ENCODE assay signal across 10 cellular contexts in the genomic region with DNA sequence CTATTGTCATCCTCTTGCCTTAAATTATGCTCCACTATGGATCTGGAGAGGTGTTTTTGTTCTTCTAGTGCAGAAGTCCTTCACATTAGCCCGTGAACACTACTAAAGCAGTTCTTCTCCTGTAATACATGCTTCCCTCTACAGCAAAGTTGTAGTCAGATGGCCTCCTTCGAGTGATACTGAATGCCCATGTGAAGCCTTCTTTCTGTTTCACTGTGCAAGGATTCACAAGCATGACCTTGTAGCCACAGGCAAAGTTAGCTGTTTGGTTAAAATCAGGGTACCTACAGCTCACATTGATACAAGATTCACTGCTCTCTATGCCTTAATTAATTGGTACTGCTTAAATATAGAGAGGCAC. TPM values are rescaled to one million over a fixed set of nuclear protein-coding genes. Genes with fewer than 3 reads are reported as not detected.
DNase-seq lines count a peak whose midpoint lies in the region; ATAC-seq, FAIRE-seq and TF ChIP-seq lines count a peak whose summit lies in the region.
"Had no signal": no experiment of that assay in that cellular context is flagged by ENCODE, and none has a peak within 500 bp of the region (broad histone marks: within the 10 kb centered on the region; RNA-seq: fewer than 3 reads in every experiment).

No MANE protein-coding gene starts in this region.

- H3K36me3 Mint-ChIP-seq in progenitor cell of endocrine pancreas (ENCODE audit: insufficient read depth): peaks cover 4% of the 10 kb centered on the region
- no peaks in the 10 kb centered on the region for H3K36me3 Mint-ChIP-seq in activated naive CD8-positive, alpha-beta T cell treated with anti-CD3 and anti-CD28 coated beads, Interleukin-2, amount 50 U/mL, for 24 hours (ENCODE audit: low read depth)

- H3K4me1 Mint-ChIP-seq in progenitor cell of endocrine pancreas (ENCODE audit: low read depth): peaks cover 30% of the 10 kb centered on the region
- peaks cover 2% of the 10 kb centered on the region for H3K4me1 Mint-ChIP-seq in activated naive CD8-positive, alpha-beta T cell treated with anti-CD3 and anti-CD28 coated beads, Interleukin-2, amount 50 U/mL, for 24 hours

- peaks cover 3% of the 10 kb centered on the region for H3K9me3 Mint-ChIP-seq in progenitor cell of endocrine pancreas (ENCODE audit: low read depth)
- no peaks in the 10 kb centered on the region for H3K9me3 Mint-ChIP-seq in activated naive CD8-positive, alpha-beta T cell treated with anti-CD3 and anti-CD28 coated beads, Interleukin-2, amount 50 U/mL, for 24 hours
- H3K9me3 Mint-ChIP-seq: activated naive CD8-positive, alpha-beta T cell treated with anti-CD3 and anti-CD28 coated beads, Interleukin-2, amount 10 ng/mL, durations not matched to agents 7 days and 5 days had no signal

- DNase-seq in small intestine (no peak), progenitor cell of endocrine pancreas (ENCODE audit: low spot score, unreplicated experiment) (no peak), AG20443 (ENCODE audit: low spot score) (no peak)
- DNase-seq in activated naive CD8-positive, alpha-beta T cell treated with anti-CD3 and anti-CD28 coated beads, Interleukin-2, amount 50 U/mL, for 24 hours: no peak
- DNase-seq: activated naive CD8-positive, alpha-beta T cell treated with anti-CD3 and anti-CD28 coated beads, Interleukin-2, amount 10 ng/mL, durations not matched to agents 7 days and 5 days; NCI-H82 had no signal

- ATAC-seq in GM19023 (IDR thresholded peaks at IDR 0.05; ENCODE audit: unreplicated experiment) (peak; percentile 67), GM21737 (IDR thresholded peaks at IDR 0.05; ENCODE audit: unreplicated experiment) (peak; percentile 58), HG03442 (IDR thresholded peaks at IDR 0.05; ENCODE audit: unreplicated experiment) (peak; percentile 66)
- no peak for ATAC-seq in activated naive CD8-positive, alpha-beta T cell treated with anti-CD3 and anti-CD28 coated beads, Interleukin-2, amount 50 U/mL, for 24 hours
- ATAC-seq: left lobe of liver had no signal

- no peak for TF ChIP-seq CTCF in progenitor cell of endocrine pancreas (IDR thresholded peaks at IDR 0.05; ENCODE audit: unreplicated experiment)

- FAIRE-seq in small intestine (lab: Jason Lieb, UNC): no peak

- no peak overlapping the region for H3K27ac Mint-ChIP-seq in progenitor cell of endocrine pancreas
- H3K27ac Mint-ChIP-seq in activated naive CD8-positive, alpha-beta T cell treated with anti-CD3 and anti-CD28 coated beads, Interleukin-2, amount 50 U/mL, for 24 hours: no peak overlapping the region
- H3K27ac Mint-ChIP-seq: activated naive CD8-positive, alpha-beta T cell treated with anti-CD3 and anti-CD28 coated beads, Interleukin-2, amount 10 ng/mL, durations not matched to agents 7 days and 5 days had no signal

- H3K27ac ChIP-seq in small intestine (ENCODE audit: low read depth in 1 of 2, low read length in 1 of 2): peak overlapping the region; percentile 0 to 52

- WGBS in small intestine, 3 donors: 14 to 46% (median 44%) methylated on average over 2 of the region's 2 CpGs

- peaks cover 12 to 20% of the 10 kb centered on the region in 2 donors for H3K4me1 ChIP-seq in small intestine (ENCODE audit: control insufficient read depth in 2 of 2, insufficient read depth in 1 of 2, low read depth in 1 of 2, low read length in 1 of 2)

- H3K27me3 Mint-ChIP-seq in progenitor cell of endocrine pancreas: no peaks in the 10 kb centered on the region
- no peaks in the 10 kb centered on the region for H3K27me3 Mint-ChIP-seq in activated naive CD8-positive, alpha-beta T cell treated with anti-CD3 and anti-CD28 coated beads, Interleukin-2, amount 50 U/mL, for 24 hours
- H3K27me3 Mint-ChIP-seq: activated naive CD8-positive, alpha-beta T cell treated with anti-CD3 and anti-CD28 coated beads, Interleukin-2, amount 10 ng/mL, durations not matched to agents 7 days and 5 days had no signal

- no peaks in the 10 kb centered on the region for H3K36me3 ChIP-seq in small intestine (ENCODE audit: control insufficient read depth in 2 of 2, insufficient read depth in 2 of 2, low read length in 2 of 2)

- no peak overlapping the region for H3K4me3 Mint-ChIP-seq in progenitor cell of endocrine pancreas (ENCODE audit: low read depth)
- H3K4me3 Mint-ChIP-seq in activated naive CD8-positive, alpha-beta T cell treated with anti-CD3 and anti-CD28 coated beads, Interleukin-2, amount 50 U/mL, for 24 hours: no peak overlapping the region
- H3K4me3 Mint-ChIP-seq: activated naive CD8-positive, alpha-beta T cell treated with anti-CD3 and anti-CD28 coated beads, Interleukin-2, amount 10 ng/mL, durations not matched to agents 7 days and 5 days had no signal

- H3K9me3 ChIP-seq in small intestine (ENCODE audit: control insufficient read depth, low read depth): no peaks in the 10 kb centered on the region

- H3K4me3 ChIP-seq in small intestine (ENCODE audit: low read depth in 1 of 2, low read length in 2 of 2): no peak overlapping the region

- H3K27me3 ChIP-seq in small intestine (ENCODE audit: control insufficient read depth in 2 of 2, insufficient read depth in 2 of 2, low read length in 2 of 2): no peaks in the 10 kb centered on the region

RNA-seq across cellular contexts. Expression of a gene that starts 47.6 kb away (rescaled TPM):
- polyA plus RNA-seq in small intestine: 10 to 100 TPM; 15.1 to 32.4 (median 26.2) TPM
- total RNA-seq in progenitor cell of endocrine pancreas: 24.9 and 26.9 TPM in 2 replicates
